14 cellular contexts compared by ENCODE assay signal in the genomic region with DNA sequence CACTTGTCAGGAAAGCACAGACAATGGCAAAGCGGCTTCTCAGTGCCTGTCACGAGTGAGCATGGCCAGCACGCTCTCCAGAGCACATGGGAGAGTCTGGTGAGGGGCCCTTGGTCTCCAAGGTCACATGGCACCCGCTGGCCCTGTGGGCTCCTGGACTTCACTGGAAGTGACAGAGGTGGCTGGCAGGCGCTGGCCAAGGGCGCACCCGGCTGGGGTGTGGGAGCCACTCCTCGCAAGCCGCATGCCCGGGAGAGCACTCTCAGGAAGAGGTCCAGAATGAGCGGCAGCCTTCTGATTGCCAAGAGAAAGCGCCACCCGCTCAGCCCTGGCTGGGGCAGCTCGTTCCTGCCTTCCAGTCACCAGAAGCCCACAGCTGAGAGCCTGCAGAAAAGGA. TPM values are rescaled to one million over a fixed set of nuclear protein-coding genes. Genes with fewer than 3 reads are reported as not detected.
DNase-seq lines count a peak whose midpoint lies in the region; ATAC-seq and TF ChIP-seq lines count a peak whose summit lies in the region.
"Had no signal": no experiment of that assay in that cellular context is flagged by ENCODE, and none has a peak within 500 bp of the region (broad histone marks: within the 10 kb centered on the region; RNA-seq: fewer than 3 reads in every experiment).

No MANE protein-coding gene starts in this region.

- DNase-seq in heart right ventricle (peak; percentile 68 to 70), occipital lobe (lab: John Stamatoyannopoulos, UW) (peak; percentile 22), upper lobe of left lung (peak; percentile 53 to 82), RKO (ENCODE audit: low spot score) (no peak), cortex of kidney (lab: John Stamatoyannopoulos, UW) (no peak)
- DNase-seq in central memory CD4-positive, alpha-beta T cell, result no peak
- DNase-seq: activated CD4-positive, CD25-positive, alpha-beta regulatory T cell; mesendoderm; NCI-H1105 treated with DMSO at 0.1 percent for 48 hours; NCI-H510A; PC-9 had no signal

- H3K27ac ChIP-seq in heart right ventricle (peak overlapping the region in 9 of 10 donors; percentile 18 to 78 (median 52)), upper lobe of left lung (peak overlapping the region in 2 of 4 donors; percentile 30 to 38)
- H3K27ac ChIP-seq: PC-9 had no signal

- peak overlapping the region; percentile 32 to 96 (median 93) for H3K27ac Mint-ChIP-seq in brain
- H3K27ac Mint-ChIP-seq: CD8-positive, alpha-beta T cell had no signal

- H3K36me3 ChIP-seq in heart right ventricle, result peaks cover 0 to 18% (median 0%) of the 10 kb centered on the region in 9 donors
- peaks cover 0 to 7% (median 1%) of the 10 kb centered on the region in 4 donors for H3K36me3 ChIP-seq in upper lobe of left lung

- H3K27me3 ChIP-seq in heart right ventricle (no peaks in the 10 kb centered on the region), upper lobe of left lung (no peaks in the 10 kb centered on the region)

- H3K9me3 ChIP-seq in heart right ventricle, result no peaks in the 10 kb centered on the region
- no peaks in the 10 kb centered on the region for H3K9me3 ChIP-seq in upper lobe of left lung

- no peaks in the 10 kb centered on the region for H3K9me3 Mint-ChIP-seq in brain
- H3K9me3 Mint-ChIP-seq: CD8-positive, alpha-beta T cell had no signal

- peaks cover 40 to 90% (median 79%) of the 10 kb centered on the region in 9 donors for H3K4me1 ChIP-seq in heart right ventricle
- H3K4me1 ChIP-seq in upper lobe of left lung, result peaks cover 42 to 71% (median 54%) of the 10 kb centered on the region in 4 donors

- TF ChIP-seq POLR2A in upper lobe of left lung (IDR thresholded peaks at IDR 0.05), result no peak

- WGBS in heart right ventricle, 2 donors, result 49 to 53% methylated on average over 14 of the region's 14 CpGs
- 46 to 60% methylated on average over 11 to 14 of the region's 14 CpGs for WGBS in upper lobe of left lung, 2 donors

- peak overlapping the region in 1 of 5 experiments; percentile 11 for H3K4me3 Mint-ChIP-seq in brain
- H3K4me3 Mint-ChIP-seq: CD8-positive, alpha-beta T cell had no signal

- TF ChIP-seq CTCF in brain (conservative IDR thresholded peaks at IDR 0.05) (no peak), heart right ventricle (IDR thresholded peaks at IDR 0.05) (no peak), upper lobe of left lung (IDR thresholded peaks at IDR 0.05) (no peak)

- ATAC-seq in heart right ventricle (peak; percentile 40 to 85 (median 70)), upper lobe of left lung (ENCODE audit: low FRiP score in 2 of 2) (no peak)
- ATAC-seq: activated naive CD4-positive, alpha-beta T cell treated with anti-CD3 and anti-CD28 coated beads, Interleukin-2, amount 50 U/mL, for 72 hours; CD8-positive, alpha-beta T cell had no signal

- H3K4me3 ChIP-seq in heart right ventricle, result no peak overlapping the region
- H3K4me3 ChIP-seq in upper lobe of left lung, result no peak overlapping the region
- H3K4me3 ChIP-seq: PC-9 had no signal

- H3K4me1 Mint-ChIP-seq in brain, result peaks cover 47% of the 10 kb centered on the region

- H3K27me3 Mint-ChIP-seq in brain, result no peaks in the 10 kb centered on the region

- H3K36me3 Mint-ChIP-seq in brain, result peaks cover 5% of the 10 kb centered on the region

- intact Hi-C loops in heart right ventricle (cut with DNase I), result no loop called here

- no peak for TF ChIP-seq EP300 in upper lobe of left lung (IDR thresholded peaks at IDR 0.05)

RNA-seq across cellular contexts. Expression of a gene that starts 17.1 kb away (rescaled TPM):
- polyA plus RNA-seq in brain (ENCODE audit: insufficient read depth, low read depth, low replicate concordance) (37.6 TPM), heart right ventricle (10 to 100 TPM; 25.2 to 57.9 TPM)
- total RNA-seq in heart right ventricle (10 to 100 TPM; 36.8 to 59.1 (median 45.2) TPM), occipital lobe (13.7 TPM), upper lobe of left lung (10 to 100 TPM; 34.7 to 72.3 (median 49.5) TPM)

Comparison
In these comparisons a context has a peak if more than half of its experiments do, and no peak if none do; other contexts are left out.
1. ATAC-seq: peak in heart right ventricle (8 of 8); none in upper lobe of left lung (0 of 2).
2. DNase-seq: peak in heart right ventricle (2 of 2), occipital lobe (single experiment) and upper lobe of left lung (2 of 2); none in RKO (single experiment), central memory CD4-positive, alpha-beta T cell (single experiment) and cortex of kidney (single experiment).